ENCODE assay signal across 29 cellular contexts in genomic region chr18:2030647-2031046, GRCh38.
"Had no signal": no experiment of that assay in that cellular context is flagged by ENCODE, and none has a peak within 500 bp of the region (broad histone marks: within the 10 kb centered on the region; RNA-seq: fewer than 3 reads in every experiment).

No MANE protein-coding gene starts in this region.

- H3K27ac Mint-ChIP-seq: naive thymus-derived CD8-positive, alpha-beta T cell; nephron; stimulated activated naive B cell treated with anti-CD40 and anti-IgM and Interleukin-4, amounts not matched to agents 10 μg/mL and 1 μg/mL and 100 μg/mL, for 72 hours had no signal

- H3K9me3 Mint-ChIP-seq: naive thymus-derived CD8-positive, alpha-beta T cell; nephron had no signal

- H3K36me3 Mint-ChIP-seq: naive thymus-derived CD8-positive, alpha-beta T cell; stimulated activated naive B cell treated with anti-CD40 and anti-IgM and Interleukin-4, amounts not matched to agents 10 μg/mL and 1 μg/mL and 100 μg/mL, for 72 hours had no signal

- FAIRE-seq: pancreas had no signal

- H3K4me3 Mint-ChIP-seq: naive thymus-derived CD8-positive, alpha-beta T cell; nephron; neural crest cell; stimulated activated naive B cell treated with anti-CD40 and anti-IgM and Interleukin-4, amounts not matched to agents 10 μg/mL and 1 μg/mL and 100 μg/mL, for 72 hours had no signal

- H3K4me1 Mint-ChIP-seq: naive thymus-derived CD8-positive, alpha-beta T cell; neural crest cell; stimulated activated naive B cell treated with anti-CD40 and anti-IgM and Interleukin-4, amounts not matched to agents 10 μg/mL and 1 μg/mL and 100 μg/mL, for 72 hours had no signal

- H3K4me3 ChIP-seq: heart right ventricle, hepatocyte, lower lobe of right lung, pancreas, prostate gland, skin epidermis, stomach, testis, thyroid gland, transverse colon, upper lobe of left lung had no signal

- H3K27me3 Mint-ChIP-seq: stimulated activated naive B cell treated with anti-CD40 and anti-IgM and Interleukin-4, amounts not matched to agents 10 μg/mL and 1 μg/mL and 100 μg/mL, for 72 hours had no signal

- DNase-seq: heart right ventricle; islet precursor cell; left cardiac atrium; lower lobe of right lung; mammary epithelial cell; mesenchymal stem cell; naive thymus-derived CD8-positive, alpha-beta T cell; nucleus accumbens; pancreas; posterior cingulate gyrus; retina; right cardiac atrium; stimulated activated CD4-positive, alpha-beta T cell treated with anti-CD3 and anti-CD28 coated beads, Interleukin-12 subunit alpha, Interleukin-12 subunit beta, amount 100 ng/mL, for 4 hours; stimulated activated CD4-positive, alpha-beta T cell treated with anti-CD3 and anti-CD28 coated beads, Interleukin-15, amount 100 ng/mL, for 24 hours; stimulated activated CD4-positive, alpha-beta T cell treated with anti-CD3 and anti-CD28 coated beads, Interleukin-2, amount 100 ng/mL, for 24 hours; stimulated activated CD4-positive, alpha-beta T cell treated with anti-CD3 and anti-CD28 coated beads, Interleukin-4, amount 100 ng/mL, for 1 hour; stimulated activated naive B cell treated with anti-CD40 and anti-IgM and Interleukin-4, amounts not matched to agents 10 μg/mL and 1 μg/mL and 100 μg/mL, for 72 hours; stomach; testis; thyroid gland; transverse colon; upper lobe of left lung had no signal

- ATAC-seq: heart right ventricle; left cardiac atrium; left lobe of liver; lower lobe of right lung; naive thymus-derived CD8-positive, alpha-beta T cell; pancreas; right cardiac atrium; sciatic nerve; stimulated activated naive B cell treated with anti-CD40 and anti-IgM and Interleukin-4, amounts not matched to agents 10 μg/mL and 1 μg/mL and 100 μg/mL, for 72 hours had no signal
